ENCODE assay signal across 2 cellular contexts in the genomic region with DNA sequence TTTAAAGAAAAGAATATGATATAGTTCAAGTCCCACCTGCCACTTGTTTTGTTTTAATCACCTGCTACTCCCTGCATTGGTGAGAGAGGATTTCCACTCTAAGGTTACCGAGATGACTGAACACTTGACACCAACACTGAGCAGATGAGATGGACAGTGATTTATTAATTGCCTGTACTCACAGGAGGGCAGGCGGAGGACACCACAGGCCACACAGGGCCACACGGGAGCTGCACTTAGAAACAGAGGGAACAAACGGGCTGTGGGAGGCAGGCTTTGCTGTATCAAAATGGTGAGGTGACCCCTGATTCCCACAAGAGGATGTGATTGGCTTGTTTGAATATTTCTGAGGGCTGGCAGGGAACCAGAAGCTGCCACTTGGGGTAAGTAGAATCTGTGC.
TF ChIP-seq lines count a peak whose summit lies in the region.

No MANE protein-coding gene starts in this region.

TF ChIP-seq in GM23338, 12 proteins besides CTCF, POLR2A, EP300 and RAD21 (continued from another document):
- TF ChIP-seq ETS1 (IDR thresholded peaks at IDR 0.05) = no peak
- TF ChIP-seq ZNF331 (CRISPR knock-in tag; IDR thresholded peaks at IDR 0.05; ENCODE audit: low read depth) = no peak
- no peak for TF ChIP-seq EZH2 (IDR thresholded peaks at IDR 0.05; ENCODE audit: low read depth, unreplicated experiment)
- no peak for TF ChIP-seq CREB1 (CRISPR knock-in tag; IDR thresholded peaks at IDR 0.05; ENCODE audit: low read depth)
- no peak for TF ChIP-seq ZNF114 (CRISPR knock-in tag; IDR thresholded peaks at IDR 0.05)
- TF ChIP-seq POLR2AphosphoS5 (IDR thresholded peaks at IDR 0.05; ENCODE audit: low read depth) = no peak
- TF ChIP-seq EZH2phosphoT487 (IDR thresholded peaks at IDR 0.05; ENCODE audit: unreplicated experiment) = no peak

TF ChIP-seq in K562, 482 proteins besides CTCF, POLR2A, EP300 and RAD21:
- TF ChIP-seq, protein P1, sequence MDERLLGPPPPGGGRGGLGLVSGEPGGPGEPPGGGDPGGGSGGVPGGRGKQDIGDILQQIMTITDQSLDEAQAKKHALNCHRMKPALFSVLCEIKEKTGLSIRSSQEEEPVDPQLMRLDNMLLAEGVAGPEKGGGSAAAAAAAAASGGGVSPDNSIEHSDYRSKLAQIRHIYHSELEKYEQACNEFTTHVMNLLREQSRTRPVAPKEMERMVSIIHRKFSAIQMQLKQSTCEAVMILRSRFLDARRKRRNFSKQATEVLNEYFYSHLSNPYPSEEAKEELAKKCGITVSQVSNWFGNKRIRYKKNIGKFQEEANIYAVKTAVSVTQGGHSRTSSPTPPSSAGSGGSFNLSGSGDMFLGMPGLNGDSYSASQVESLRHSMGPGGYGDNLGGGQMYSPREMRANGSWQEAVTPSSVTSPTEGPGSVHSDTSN (CRISPR knock-in tag; IDR thresholded peaks at IDR 0.05; ENCODE audit: low read depth) = no peak
- TF ChIP-seq, protein P1 (tag; conservative IDR thresholded peaks at IDR 0.05; ENCODE audit: low read depth) = 0 out of 2 replicates have a peak, but pooled peaks have one; percentile 13
- no peak for TF ChIP-seq E2F1 (CRISPR knock-in tag; IDR thresholded peaks at IDR 0.05)
TF ChIP-seq in K562: peak in this region for 1.
